8 cellular contexts compared by ENCODE assay signal in genomic region chr2:117785740-117786139, GRCh38. TPM values are rescaled to one million over a fixed set of nuclear protein-coding genes. Genes with fewer than 3 reads are reported as not detected.
DNase-seq lines count a peak whose midpoint lies in the region; ATAC-seq and FAIRE-seq lines count a peak whose summit lies in the region.

No MANE protein-coding gene starts in this region.

- ATAC-seq in CD4-positive, CD25-positive, alpha-beta regulatory T cell (ENCODE audit: low read depth in 2 of 2) = peak in 1 of 2 donors; percentile 37
- peak; percentile 83 for ATAC-seq in GM18499 (IDR thresholded peaks at IDR 0.05; ENCODE audit: insufficient read depth, unreplicated experiment)
- ATAC-seq in HG03378 (IDR thresholded peaks at IDR 0.05; ENCODE audit: unreplicated experiment) = peak; percentile 93
- ATAC-seq in stimulated activated naive CD8-positive, alpha-beta T cell treated with anti-CD3 and anti-CD28 coated beads, Interleukin-15, amount 100 ng/mL, for 72 hours = peak; percentile 65

- no peak overlapping the region for H3K27ac Mint-ChIP-seq in CD4-positive, CD25-positive, alpha-beta regulatory T cell
- H3K27ac Mint-ChIP-seq in activated naive CD8-positive, alpha-beta T cell treated with anti-CD3 and anti-CD28 coated beads for 36 hours = no peak overlapping the region
- no peak overlapping the region for H3K27ac Mint-ChIP-seq in stimulated activated naive CD8-positive, alpha-beta T cell treated with anti-CD3 and anti-CD28 coated beads, Interleukin-15, amount 100 ng/mL, for 72 hours

- no peaks in the 10 kb centered on the region for H3K27me3 ChIP-seq in CD4-positive, CD25-positive, alpha-beta regulatory T cell (ENCODE audit: control insufficient read depth, insufficient read depth, low read length)

- no peaks in the 10 kb centered on the region for H3K36me3 Mint-ChIP-seq in CD4-positive, CD25-positive, alpha-beta regulatory T cell
- peaks cover 4% of the 10 kb centered on the region for H3K36me3 Mint-ChIP-seq in activated naive CD8-positive, alpha-beta T cell treated with anti-CD3 and anti-CD28 coated beads for 36 hours

- no peak overlapping the region for H3K27ac ChIP-seq in CD4-positive, CD25-positive, alpha-beta regulatory T cell (ENCODE audit: insufficient read depth, low read length, poor library complexity, severe bottlenecking)

- no peaks in the 10 kb centered on the region for H3K4me1 Mint-ChIP-seq in CD4-positive, CD25-positive, alpha-beta regulatory T cell
- no peaks in the 10 kb centered on the region for H3K4me1 Mint-ChIP-seq in activated naive CD8-positive, alpha-beta T cell treated with anti-CD3 and anti-CD28 coated beads for 36 hours
- no peaks in the 10 kb centered on the region for H3K4me1 Mint-ChIP-seq in stimulated activated naive CD8-positive, alpha-beta T cell treated with anti-CD3 and anti-CD28 coated beads, Interleukin-15, amount 100 ng/mL, for 72 hours

- FAIRE-seq in islet of Langerhans (lab: Jason Lieb, UNC) = peak; percentile 77

- peaks cover 0 to 4% of the 10 kb centered on the region in 2 experiments for H3K9me3 ChIP-seq in CD4-positive, CD25-positive, alpha-beta regulatory T cell (ENCODE audit: control insufficient read depth in 2 of 2, low read length in 2 of 2)

- H3K27me3 Mint-ChIP-seq in CD4-positive, CD25-positive, alpha-beta regulatory T cell = no peaks in the 10 kb centered on the region
- H3K27me3 Mint-ChIP-seq in activated naive CD8-positive, alpha-beta T cell treated with anti-CD3 and anti-CD28 coated beads for 36 hours = peaks cover 3% of the 10 kb centered on the region
- H3K27me3 Mint-ChIP-seq in stimulated activated naive CD8-positive, alpha-beta T cell treated with anti-CD3 and anti-CD28 coated beads, Interleukin-15, amount 100 ng/mL, for 72 hours = peaks cover 9% of the 10 kb centered on the region

- H3K4me1 ChIP-seq in CD4-positive, CD25-positive, alpha-beta regulatory T cell (ENCODE audit: control insufficient read depth, insufficient read depth, low read length, poor library complexity, severe bottlenecking) = no peaks in the 10 kb centered on the region

- no peaks in the 10 kb centered on the region for H3K36me3 ChIP-seq in CD4-positive, CD25-positive, alpha-beta regulatory T cell (ENCODE audit: control insufficient read depth, insufficient read depth, low read length)

- no peak overlapping the region for H3K4me3 Mint-ChIP-seq in CD4-positive, CD25-positive, alpha-beta regulatory T cell
- H3K4me3 Mint-ChIP-seq in activated naive CD8-positive, alpha-beta T cell treated with anti-CD3 and anti-CD28 coated beads for 36 hours = no peak overlapping the region
- no peak overlapping the region for H3K4me3 Mint-ChIP-seq in stimulated activated naive CD8-positive, alpha-beta T cell treated with anti-CD3 and anti-CD28 coated beads, Interleukin-15, amount 100 ng/mL, for 72 hours

- H3K9me3 Mint-ChIP-seq in CD4-positive, CD25-positive, alpha-beta regulatory T cell = peaks cover 0 to 10% (median 2%) of the 10 kb centered on the region in 7 donors
- no peaks in the 10 kb centered on the region for H3K9me3 Mint-ChIP-seq in activated naive CD8-positive, alpha-beta T cell treated with anti-CD3 and anti-CD28 coated beads for 36 hours
- peaks cover 4 to 13% of the 10 kb centered on the region in 2 donors for H3K9me3 Mint-ChIP-seq in stimulated activated naive CD8-positive, alpha-beta T cell treated with anti-CD3 and anti-CD28 coated beads, Interleukin-15, amount 100 ng/mL, for 72 hours

- DNase-seq in CD4-positive, CD25-positive, alpha-beta regulatory T cell = peak; percentile 3 to 63 (median 39)
- peak; percentile 53 for DNase-seq in NCI-H748 (lab: John Stamatoyannopoulos, UW; ENCODE audit: unreplicated experiment)
- DNase-seq in activated naive CD8-positive, alpha-beta T cell treated with anti-CD3 and anti-CD28 coated beads for 36 hours = peak; percentile 7
- DNase-seq in stimulated activated naive CD8-positive, alpha-beta T cell treated with anti-CD3 and anti-CD28 coated beads, Interleukin-15, amount 100 ng/mL, for 72 hours = peak; percentile 10 to 30
- DNase-seq in GOT3 (lab: John Stamatoyannopoulos, UW) = no peak

- no peak overlapping the region for H3K4me3 ChIP-seq in CD4-positive, CD25-positive, alpha-beta regulatory T cell (ENCODE audit: low read depth, low read length)

RNA-seq across cellular contexts. Expression of gene DDX18, which starts 28.8 kb away (rescaled TPM):
- 120 TPM for total RNA-seq in CD4-positive, CD25-positive, alpha-beta regulatory T cell
- polyA plus RNA-seq in CD4-positive, CD25-positive, alpha-beta regulatory T cell = 10 to 100 TPM; 35.6 to 47.0 (median 39.2) TPM
- 100 to 1,000 TPM; 170 to 180 TPM for total RNA-seq in activated naive CD8-positive, alpha-beta T cell treated with anti-CD3 and anti-CD28 coated beads for 36 hours
